In genomic region chr7:2405601-2406345, GRCh38 we compare ENCODE assay signal across 9 cellular contexts. TPM values are rescaled to one million over a fixed set of nuclear protein-coding genes. Genes with fewer than 3 reads are reported as not detected.
DNase-seq lines count a peak whose midpoint lies in the region; ATAC-seq and TF ChIP-seq lines count a peak whose summit lies in the region.
"Had no signal": no experiment of that assay in that cellular context is flagged by ENCODE, and none has a peak within 500 bp of the region (broad histone marks: within the 10 kb centered on the region; RNA-seq: fewer than 3 reads in every experiment).

No MANE protein-coding gene starts in this region.

- peaks cover 9% of the 10 kb centered on the region for H3K27me3 Mint-ChIP-seq in glutamatergic neuron (ENCODE audit: unreplicated experiment)

- H3K4me3 ChIP-seq in aorta (ENCODE audit: low read length in 2 of 2), result no peak overlapping the region

- H3K27ac ChIP-seq in aorta (ENCODE audit: low read depth in 1 of 2, low read length in 2 of 2) (no peak overlapping the region), RWPE1 (no peak overlapping the region)
- H3K27ac ChIP-seq: 22Rv1 had no signal

- ATAC-seq in HG03139 (IDR thresholded peaks at IDR 0.05; ENCODE audit: unreplicated experiment), result peak; percentile 35
- no peak for ATAC-seq in aorta (ENCODE audit: low FRiP score)

- DNase-seq in NK-92 treated with Interleukin-12 subunit alpha and Interleukin-12 subunit beta, amount 100 ng/mL, for 24 hours (lab: John Stamatoyannopoulos, UW), result peak; percentile 35
- DNase-seq in NK-92 (lab: John Stamatoyannopoulos, UW; ENCODE audit: unreplicated experiment), result no peak
- peak; percentile 53 for DNase-seq in activated CD4-positive, CD25-positive, alpha-beta regulatory T cell treated with anti-CD3 and anti-CD28 coated beads, Interleukin-2, amount 50 U/mL, for 72 hours
- DNase-seq in glutamatergic neuron, result no peak
- DNase-seq in aorta, result no peak
- no peak for DNase-seq in globus pallidus (ENCODE audit: low spot score)
- DNase-seq in RWPE1 (ENCODE audit: low spot score), result no peak

- 93 to 97% methylated on average over 21 of the region's 21 CpGs for WGBS in aorta, 2 donors

- H3K36me3 ChIP-seq in aorta (ENCODE audit: control insufficient read depth in 1 of 2, insufficient read depth in 2 of 2, low read length in 1 of 2), result no peaks in the 10 kb centered on the region

- peaks cover 11% of the 10 kb centered on the region for H3K9me3 Mint-ChIP-seq in glutamatergic neuron (ENCODE audit: unreplicated experiment)

- no peak overlapping the region for H3K27ac Mint-ChIP-seq in glutamatergic neuron (ENCODE audit: unreplicated experiment)

- TF ChIP-seq CTCF in glutamatergic neuron (IDR thresholded peaks at IDR 0.05; ENCODE audit: partially characterized antibody, unreplicated experiment) (no peak), RWPE1 (conservative IDR thresholded peaks at IDR 0.05; ENCODE audit: low read depth) (no peak)

- POLR2A ChIA-PET in RWPE1 (lab: Yijun Ruan, JAX; ENCODE audit: low non-redundant PET), result no interaction called here

- no peaks in the 10 kb centered on the region for H3K27me3 ChIP-seq in aorta (ENCODE audit: control insufficient read depth in 1 of 2, insufficient read depth in 2 of 2, low read length in 1 of 2)

- no peaks in the 10 kb centered on the region for H3K4me1 ChIP-seq in aorta (ENCODE audit: control insufficient read depth in 1 of 2, insufficient read depth in 2 of 2, low read length in 2 of 2)

- peak overlapping the region; percentile 86 for H3K4me3 Mint-ChIP-seq in glutamatergic neuron (ENCODE audit: unreplicated experiment)

- H3K36me3 Mint-ChIP-seq in glutamatergic neuron (ENCODE audit: unreplicated experiment), result no peaks in the 10 kb centered on the region

- CTCF ChIA-PET in RWPE1 (lab: Yijun Ruan, JAX), result interaction anchor here (0.6 kb wide), 1 partner anchor 58 kb away, joined by 4 read pairs; no protein-coding TSS in a partner anchor

- no peaks in the 10 kb centered on the region for H3K9me3 ChIP-seq in aorta (ENCODE audit: control insufficient read depth, low read length)

- peaks cover 37% of the 10 kb centered on the region for H3K4me1 Mint-ChIP-seq in glutamatergic neuron (ENCODE audit: low read depth, unreplicated experiment)

- intact Hi-C loops in aorta (cut with DNase I), result no loop called here

RNA-seq across cellular contexts. Expression of gene CHST12, which starts 2.4 kb away (rescaled TPM):
- total RNA-seq in glutamatergic neuron (ENCODE audit: unreplicated experiment), result 27.3 TPM
- total RNA-seq in aorta, result 10 to 100 TPM; 19.6 to 31.8 TPM
- 10 to 100 TPM in 1 of 2 donors, 1 to 10 TPM in 1; 2.9 to 16.0 TPM for polyA plus RNA-seq in aorta

RNA-seq across cellular contexts. Expression of gene EIF3B, which starts 51.1 kb away (rescaled TPM):
- 136 TPM for total RNA-seq in glutamatergic neuron (ENCODE audit: unreplicated experiment)
- total RNA-seq in aorta, result 10 to 100 TPM; 84.7 to 95.2 TPM
- 10 to 100 TPM; 28.7 to 84.7 TPM for polyA plus RNA-seq in aorta

Comparison
In these comparisons a context has a peak if more than half of its experiments do, and no peak if none do; other contexts are left out.
1. DNase-seq: peak in NK-92 treated with Interleukin-12 subunit alpha and Interleukin-12 subunit beta, amount 100 ng/mL, for 24 hours (single experiment) and activated CD4-positive, CD25-positive, alpha-beta regulatory T cell treated with anti-CD3 and anti-CD28 coated beads, Interleukin-2, amount 50 U/mL, for 72 hours (single experiment); none in NK-92 (single experiment), glutamatergic neuron (single experiment), aorta (0 of 2), globus pallidus (single experiment) and RWPE1 (single experiment).